Comparison of ENCODE assay signal across 28 cellular contexts in genomic region chr1:115127539-115127938, GRCh38.
"Had no signal": no experiment of that assay in that cellular context is flagged by ENCODE, and none has a peak within 500 bp of the region (broad histone marks: within the 10 kb centered on the region; RNA-seq: fewer than 3 reads in every experiment).

No MANE protein-coding gene starts in this region.

- H3K4me2 ChIP-seq: neural progenitor cell, smooth muscle cell had no signal

- DNase-seq: natural killer cell; occipital lobe; ovary; posterior cingulate gyrus; psoas muscle; right cardiac atrium; spleen; stimulated activated CD4-positive, alpha-beta T cell treated with anti-CD3 and anti-CD28 coated beads, Interleukin-12 subunit alpha, Interleukin-12 subunit beta, amount 100 ng/mL, for 4 hours; stimulated activated CD4-positive, alpha-beta T cell treated with anti-CD3 and anti-CD28 coated beads, Interleukin-1b, Interleukin-23, amount 100 ng/mL, for 48 hours; stimulated activated CD4-positive, alpha-beta T cell treated with anti-CD3 and anti-CD28 coated beads, Interleukin-4, amount 100 ng/mL, for 1 hour; stimulated activated CD4-positive, alpha-beta T cell treated with anti-CD3 and anti-CD28 coated beads, Interleukin-4, amount 100 ng/mL, for 4 hours; stimulated activated CD8-positive, alpha-beta memory T cell treated with anti-CD3 and anti-CD28 coated beads, Interleukin-4, amount 100 ng/mL, for 48 hours; stimulated activated naive CD4-positive, alpha-beta T cell; stimulated activated naive CD8-positive, alpha-beta T cell treated with anti-CD3 and anti-CD28 coated beads, Interleukin-15, amount 100 ng/mL, for 72 hours; stimulated activated naive CD8-positive, alpha-beta T cell treated with anti-CD3 and anti-CD28 coated beads, Interleukin-15, Interleukin-2, amounts not matched to agents 100 U/mL and 50 U/mL, for 24 hours; substantia nigra; testis; tibial artery; transverse colon; upper lobe of right lung; uterus had no signal

- H3K4me3 ChIP-seq: neural progenitor cell, ovary, psoas muscle, skin epidermis, smooth muscle cell, spleen, suprapubic skin, testis, tibial artery, transverse colon, upper lobe of right lung, uterus had no signal

- ATAC-seq: natural killer cell; right cardiac atrium; sciatic nerve; stimulated activated memory B cell treated with anti-CD40 and anti-IgM and Interleukin-4, amounts not matched to agents 10 μg/mL and 1 μg/mL and 100 μg/mL, for 72 hours; stimulated activated naive CD8-positive, alpha-beta T cell treated with anti-CD3 and anti-CD28 coated beads, Interleukin-15, amount 100 ng/mL, for 72 hours; stimulated activated naive CD8-positive, alpha-beta T cell treated with anti-CD3 and anti-CD28 coated beads, Interleukin-15, Interleukin-2, amounts not matched to agents 100 U/mL and 50 U/mL, for 24 hours; upper lobe of right lung had no signal

- H3K36me3 ChIP-seq: neural progenitor cell, ovary, spleen, suprapubic skin, tibial artery, transverse colon, upper lobe of right lung, uterus had no signal

- H3K4me1 ChIP-seq: neural progenitor cell, parathyroid adenoma, psoas muscle, suprapubic skin, testis, transverse colon, upper lobe of right lung, uterus had no signal

- H3K9me3 ChIP-seq: ovary, psoas muscle, suprapubic skin, testis, tibial artery, transverse colon had no signal

- H3K27me3 ChIP-seq: neural progenitor cell, ovary, suprapubic skin, testis, tibial artery, transverse colon, uterus had no signal

- H3K79me2 ChIP-seq: parathyroid adenoma had no signal

- H3K9ac ChIP-seq: neural progenitor cell, parathyroid adenoma had no signal

- H3K27ac ChIP-seq: neural progenitor cell, ovary, parathyroid adenoma, psoas muscle, skin epidermis, spleen, suprapubic skin, testis, transverse colon, upper lobe of right lung, uterus had no signal

- H2AFZ ChIP-seq: neural progenitor cell, parathyroid adenoma had no signal
